In the genomic region with DNA sequence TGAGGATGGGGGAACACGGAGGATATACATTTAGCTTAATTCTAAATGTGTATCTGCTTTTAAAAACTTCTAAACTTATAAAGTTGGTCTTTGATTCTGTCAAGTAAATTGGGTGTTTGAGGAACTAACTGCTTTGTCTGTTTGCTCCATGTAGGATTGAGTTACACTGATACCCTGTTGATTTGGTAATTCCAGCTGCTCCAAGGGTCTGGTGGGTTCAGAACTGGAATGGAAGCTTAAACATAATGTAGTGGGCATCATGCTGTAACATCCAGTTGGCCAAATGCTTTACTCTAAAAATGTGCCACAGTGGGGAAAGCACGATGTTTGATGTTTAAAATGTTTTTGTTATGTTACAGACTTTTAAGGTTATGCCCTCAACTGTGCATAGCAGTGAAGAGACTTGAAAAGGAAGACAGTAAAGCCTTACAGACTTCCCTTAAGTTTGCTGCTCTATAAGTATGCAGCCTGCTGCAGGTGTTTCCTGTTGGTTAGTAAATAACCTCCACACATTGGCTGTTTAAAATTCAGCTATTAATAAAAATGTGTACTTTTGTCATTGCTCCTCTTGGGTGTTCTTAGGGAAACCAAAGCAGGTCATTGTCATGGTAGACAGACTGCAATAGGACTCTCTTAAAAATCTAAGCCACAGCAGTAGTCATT, we compare ENCODE assay signal across 9 cellular contexts. TPM values are rescaled to one million over a fixed set of nuclear protein-coding genes. Genes with fewer than 3 reads are reported as not detected.
A peak's percentile ranks its signal among the peaks of the same experiment; 100 is the strongest.
DNase-seq lines count a peak whose midpoint lies in the region; ATAC-seq and TF ChIP-seq lines count a peak whose summit lies in the region.
"Had no signal": no experiment of that assay in that cellular context is flagged by ENCODE, and none has a peak within 500 bp of the region (broad histone marks: within the 10 kb centered on the region; RNA-seq: fewer than 3 reads in every experiment).

No MANE protein-coding gene starts in this region.

- TF ChIP-seq CTCF in HL-60 (IDR thresholded peaks at IDR 0.05; ENCODE audit: insufficient read depth, low read length) (no peak), natural killer cell (IDR thresholded peaks at IDR 0.05) (no peak), sigmoid colon (IDR thresholded peaks at IDR 0.05) (no peak)

- H3K4me1 ChIP-seq in sigmoid colon: peaks cover 0 to 10% (median 2%) of the 10 kb centered on the region in 4 donors
- H3K4me1 ChIP-seq: HAP-1 had no signal

- no peak for TF ChIP-seq EP300 in sigmoid colon (IDR thresholded peaks at IDR 0.05)

- no peaks in the 10 kb centered on the region for H3K27me3 Mint-ChIP-seq in activated naive CD4-positive, alpha-beta T cell treated with anti-CD3 and anti-CD28 coated beads, Interleukin-2, amount 10 ng/mL, durations not matched to agents 7 days and 5 days
- H3K27me3 Mint-ChIP-seq in stimulated activated memory B cell treated with anti-CD40 and anti-IgM and Interleukin-4, amounts not matched to agents 10 μg/mL and 1 μg/mL and 100 μg/mL, for 72 hours: no peaks in the 10 kb centered on the region
- no peaks in the 10 kb centered on the region for H3K27me3 Mint-ChIP-seq in natural killer cell (ENCODE audit: low read depth in 2 of 2)

- no peak for DNase-seq in activated naive CD4-positive, alpha-beta T cell treated with anti-CD3 and anti-CD28 coated beads, Interleukin-2, amount 10 ng/mL, durations not matched to agents 7 days and 5 days
- DNase-seq in activated naive CD4-positive, alpha-beta T cell (lab: John Stamatoyannopoulos, UW): no peak
- DNase-seq in HL-60 (ENCODE audit: low read depth in 1 of 2, low spot score in 1 of 2) (peak in 1 of 2 experiments; percentile 60), HCEC 1CT (no peak), natural killer cell (no peak), sigmoid colon (no peak)

- no peak for TF ChIP-seq POLR2A in sigmoid colon (IDR thresholded peaks at IDR 0.05)

- peaks cover 37% of the 10 kb centered on the region for H3K36me3 Mint-ChIP-seq in activated naive CD4-positive, alpha-beta T cell treated with anti-CD3 and anti-CD28 coated beads, Interleukin-2, amount 10 ng/mL, durations not matched to agents 7 days and 5 days
- peaks cover 44% of the 10 kb centered on the region for H3K36me3 Mint-ChIP-seq in stimulated activated memory B cell treated with anti-CD40 and anti-IgM and Interleukin-4, amounts not matched to agents 10 μg/mL and 1 μg/mL and 100 μg/mL, for 72 hours
- peaks cover 25% of the 10 kb centered on the region for H3K36me3 Mint-ChIP-seq in natural killer cell

- H3K27ac ChIP-seq in HL-60 (replicated peaks) (peak overlapping the region; percentile 95), sigmoid colon (no peak overlapping the region)

- CTCF ChIA-PET in activated naive CD4-positive, alpha-beta T cell treated with anti-CD3 and anti-CD28 coated beads, Interleukin-2, amount 10 ng/mL, durations not matched to agents 7 days and 5 days (lab: Charles Lee): no interaction called here

- no peaks in the 10 kb centered on the region for H3K27me3 ChIP-seq in HL-60 (ENCODE audit: insufficient read depth, poor library complexity, severe bottlenecking)
- H3K27me3 ChIP-seq in sigmoid colon: no peaks in the 10 kb centered on the region

- H3K9me3 Mint-ChIP-seq in activated naive CD4-positive, alpha-beta T cell treated with anti-CD3 and anti-CD28 coated beads, Interleukin-2, amount 10 ng/mL, durations not matched to agents 7 days and 5 days: no peaks in the 10 kb centered on the region
- no peaks in the 10 kb centered on the region for H3K9me3 Mint-ChIP-seq in stimulated activated memory B cell treated with anti-CD40 and anti-IgM and Interleukin-4, amounts not matched to agents 10 μg/mL and 1 μg/mL and 100 μg/mL, for 72 hours
- no peaks in the 10 kb centered on the region for H3K9me3 Mint-ChIP-seq in natural killer cell

- WGBS in sigmoid colon, 2 donors: 53 to 86% methylated on average over 2 of the region's 2 CpGs

- peak overlapping the region; percentile 65 for H3K27ac Mint-ChIP-seq in activated naive CD4-positive, alpha-beta T cell treated with anti-CD3 and anti-CD28 coated beads, Interleukin-2, amount 10 ng/mL, durations not matched to agents 7 days and 5 days
- H3K27ac Mint-ChIP-seq in stimulated activated memory B cell treated with anti-CD40 and anti-IgM and Interleukin-4, amounts not matched to agents 10 μg/mL and 1 μg/mL and 100 μg/mL, for 72 hours: peak overlapping the region; percentile 78
- H3K27ac Mint-ChIP-seq in natural killer cell: no peak overlapping the region

- H3K4me3 Mint-ChIP-seq in activated naive CD4-positive, alpha-beta T cell treated with anti-CD3 and anti-CD28 coated beads, Interleukin-2, amount 10 ng/mL, durations not matched to agents 7 days and 5 days: no peak overlapping the region
- peak overlapping the region; percentile 64 for H3K4me3 Mint-ChIP-seq in stimulated activated memory B cell treated with anti-CD40 and anti-IgM and Interleukin-4, amounts not matched to agents 10 μg/mL and 1 μg/mL and 100 μg/mL, for 72 hours
- no peak overlapping the region for H3K4me3 Mint-ChIP-seq in natural killer cell

- peaks cover 0 to 68% (median 5%) of the 10 kb centered on the region in 4 donors for H3K36me3 ChIP-seq in sigmoid colon

- no peak overlapping the region for H3K4me3 ChIP-seq in HL-60 (replicated peaks; ENCODE audit: insufficient read depth, low read length)
- no peak overlapping the region for H3K4me3 ChIP-seq in sigmoid colon
- H3K4me3 ChIP-seq: HAP-1 had no signal

- no peaks in the 10 kb centered on the region for H3K9me3 ChIP-seq in sigmoid colon
- H3K9me3 ChIP-seq: HAP-1 had no signal

- ATAC-seq in HG02623 (IDR thresholded peaks at IDR 0.05; ENCODE audit: unreplicated experiment) (peak; percentile 69), natural killer cell (no peak)
- ATAC-seq in stimulated activated memory B cell treated with anti-CD40 and anti-IgM and Interleukin-4, amounts not matched to agents 10 μg/mL and 1 μg/mL and 100 μg/mL, for 72 hours: peak; percentile 95

- intact Hi-C loops in natural killer cell (cut with micrococcal nuclease) (no loop called here), sigmoid colon (cut with DNase I) (no loop called here)

- H3K4me1 Mint-ChIP-seq in activated naive CD4-positive, alpha-beta T cell treated with anti-CD3 and anti-CD28 coated beads, Interleukin-2, amount 10 ng/mL, durations not matched to agents 7 days and 5 days: peaks cover 35% of the 10 kb centered on the region
- H3K4me1 Mint-ChIP-seq in stimulated activated memory B cell treated with anti-CD40 and anti-IgM and Interleukin-4, amounts not matched to agents 10 μg/mL and 1 μg/mL and 100 μg/mL, for 72 hours: peaks cover 64% of the 10 kb centered on the region
- peaks cover 6 to 11% of the 10 kb centered on the region in 2 donors for H3K4me1 Mint-ChIP-seq in natural killer cell

RNA-seq across cellular contexts. Expression of gene EDEM1, which starts 5.9 kb away (rescaled TPM):
- total RNA-seq in natural killer cell: 10 to 100 TPM; 55.3 to 64.2 (median 59.9) TPM
- total RNA-seq in sigmoid colon: 10 to 100 TPM; 14.3 to 23.8 (median 20.5) TPM
- polyA plus RNA-seq in sigmoid colon: 10 to 100 TPM in 1 of 3 donors, 1 to 10 TPM in 2; 3.6 to 22.2 (median 5.1) TPM

RNA-seq across cellular contexts. Expression of gene ARL8B, which starts 59.5 kb away (rescaled TPM):
- total RNA-seq in natural killer cell (10 to 100 TPM; 43.3 to 52.7 (median 48.9) TPM), sigmoid colon (10 to 100 TPM; 47.2 to 55.9 (median 50.3) TPM)
- polyA plus RNA-seq in sigmoid colon: 10 to 100 TPM; 28.2 to 36.5 (median 35.8) TPM

Comparison
In these comparisons a context has a peak if more than half of its experiments do, and no peak if none do; other contexts are left out.
1. H3K27ac Mint-ChIP-seq: peak in activated naive CD4-positive, alpha-beta T cell treated with anti-CD3 and anti-CD28 coated beads, Interleukin-2, amount 10 ng/mL, durations not matched to agents 7 days and 5 days (single experiment) and stimulated activated memory B cell treated with anti-CD40 and anti-IgM and Interleukin-4, amounts not matched to agents 10 μg/mL and 1 μg/mL and 100 μg/mL, for 72 hours (single experiment); none in natural killer cell (0 of 2).
2. ATAC-seq: peak in HG02623 (single experiment) and stimulated activated memory B cell treated with anti-CD40 and anti-IgM and Interleukin-4, amounts not matched to agents 10 μg/mL and 1 μg/mL and 100 μg/mL, for 72 hours (single experiment); none in natural killer cell (0 of 3).